Comparison of ENCODE assay signal across 8 cellular contexts in the genomic region with DNA sequence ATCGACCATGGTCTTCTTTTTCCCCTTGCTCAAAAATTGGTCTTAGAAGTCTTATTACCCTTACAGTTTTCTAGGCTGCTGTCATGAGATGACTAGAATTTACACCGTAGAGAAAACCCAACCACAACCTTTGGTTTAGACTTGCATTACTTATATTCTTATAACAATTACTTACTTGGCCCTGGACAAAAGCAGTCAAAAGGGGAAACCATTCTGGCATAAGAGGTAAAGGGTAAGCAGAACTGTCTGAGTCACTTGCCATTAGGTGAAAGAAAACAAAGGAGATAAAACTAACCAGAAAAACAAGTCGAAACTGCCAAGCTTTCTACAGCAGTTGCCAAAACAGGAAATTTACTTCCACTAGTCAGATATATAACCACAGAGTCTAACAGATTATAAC. TPM values are rescaled to one million over a fixed set of nuclear protein-coding genes. Genes with fewer than 3 reads are reported as not detected.
DNase-seq lines count a peak whose midpoint lies in the region; ATAC-seq, FAIRE-seq and TF ChIP-seq lines count a peak whose summit lies in the region.

No MANE protein-coding gene starts in this region.

- H3K4me3 ChIP-seq in esophagus squamous epithelium: peak overlapping the region in 1 of 4 donors; percentile 8

- H3K36me3 ChIP-seq in esophagus squamous epithelium: peaks cover 0 to 30% (median 0%) of the 10 kb centered on the region in 3 donors

- peaks cover 64% of the 10 kb centered on the region for H3K4me1 Mint-ChIP-seq in activated CD4-positive, alpha-beta T cell treated with anti-CD3 and anti-CD28 coated beads, Interleukin-2, amount 10 ng/mL, durations not matched to agents 7 days and 5 days
- peaks cover 57% of the 10 kb centered on the region for H3K4me1 Mint-ChIP-seq in stimulated activated effector memory CD8-positive, alpha-beta T cell treated with anti-CD3 and anti-CD28 coated beads, Interleukin-12 subunit alpha, Interleukin-12 subunit beta, amount 100 ng/mL, for 72 hours

- H3K9me3 Mint-ChIP-seq in activated CD4-positive, alpha-beta T cell treated with anti-CD3 and anti-CD28 coated beads, Interleukin-2, amount 10 ng/mL, durations not matched to agents 7 days and 5 days: peaks cover 14% of the 10 kb centered on the region
- H3K9me3 Mint-ChIP-seq in stimulated activated effector memory CD8-positive, alpha-beta T cell treated with anti-CD3 and anti-CD28 coated beads, Interleukin-12 subunit alpha, Interleukin-12 subunit beta, amount 100 ng/mL, for 72 hours: peaks cover 3% of the 10 kb centered on the region

- peaks cover 38 to 67% (median 49%) of the 10 kb centered on the region in 3 donors for H3K4me1 ChIP-seq in esophagus squamous epithelium

- CTCF ChIA-PET in activated CD4-positive, alpha-beta T cell treated with anti-CD3 and anti-CD28 coated beads, Interleukin-2, amount 10 ng/mL, durations not matched to agents 7 days and 5 days (lab: Charles Lee): interaction anchor here (0.6 to 1.0 kb wide), 2 partner anchors 35 to 78 kb away, joined by 3 to 4 read pairs; no protein-coding TSS in a partner anchor

- H3K9me3 ChIP-seq in esophagus squamous epithelium: no peaks in the 10 kb centered on the region

- peaks cover 62% of the 10 kb centered on the region for H3K36me3 Mint-ChIP-seq in activated CD4-positive, alpha-beta T cell treated with anti-CD3 and anti-CD28 coated beads, Interleukin-2, amount 10 ng/mL, durations not matched to agents 7 days and 5 days (ENCODE audit: low read depth)
- peaks cover 45% of the 10 kb centered on the region for H3K36me3 Mint-ChIP-seq in stimulated activated effector memory CD8-positive, alpha-beta T cell treated with anti-CD3 and anti-CD28 coated beads, Interleukin-12 subunit alpha, Interleukin-12 subunit beta, amount 100 ng/mL, for 72 hours

- H3K4me3 Mint-ChIP-seq in activated CD4-positive, alpha-beta T cell treated with anti-CD3 and anti-CD28 coated beads, Interleukin-2, amount 10 ng/mL, durations not matched to agents 7 days and 5 days: peak overlapping the region; percentile 55
- H3K4me3 Mint-ChIP-seq in stimulated activated effector memory CD8-positive, alpha-beta T cell treated with anti-CD3 and anti-CD28 coated beads, Interleukin-12 subunit alpha, Interleukin-12 subunit beta, amount 100 ng/mL, for 72 hours: peak overlapping the region; percentile 42

- DNase-seq in activated CD4-positive, alpha-beta T cell treated with anti-CD3 and anti-CD28 coated beads, Interleukin-2, amount 10 ng/mL, durations not matched to agents 7 days and 5 days: peak; percentile 28
- no peak for DNase-seq in activated CD4-positive, alpha-beta T cell treated with anti-CD3 and anti-CD28 coated beads for 48 hours
- DNase-seq in RCC 7860 (ENCODE audit: low spot score): peak; percentile 49
- no peak for DNase-seq in esophagus squamous epithelium (lab: John Stamatoyannopoulos, UW)
- DNase-seq in stimulated activated effector memory CD8-positive, alpha-beta T cell treated with anti-CD3 and anti-CD28 coated beads, Interleukin-12 subunit alpha, Interleukin-12 subunit beta, amount 100 ng/mL, for 72 hours (ENCODE audit: low spot score in 2 of 2): no peak
- no peak for DNase-seq in midbrain (lab: John Stamatoyannopoulos, UW)
- DNase-seq in cerebellum (ENCODE audit: low spot score): no peak

- peak overlapping the region; percentile 29 to 81 (median 73) for H3K27ac ChIP-seq in esophagus squamous epithelium

- no peak for TF ChIP-seq CTCF in esophagus squamous epithelium (IDR thresholded peaks at IDR 0.05)

- 6 to 13% methylated on average over 3 of the region's 3 CpGs for WGBS in esophagus squamous epithelium, 2 donors

- no peaks in the 10 kb centered on the region for H3K27me3 Mint-ChIP-seq in activated CD4-positive, alpha-beta T cell treated with anti-CD3 and anti-CD28 coated beads, Interleukin-2, amount 10 ng/mL, durations not matched to agents 7 days and 5 days

- H3K27ac Mint-ChIP-seq in activated CD4-positive, alpha-beta T cell treated with anti-CD3 and anti-CD28 coated beads, Interleukin-2, amount 10 ng/mL, durations not matched to agents 7 days and 5 days: peak overlapping the region; percentile 89
- H3K27ac Mint-ChIP-seq in stimulated activated effector memory CD8-positive, alpha-beta T cell treated with anti-CD3 and anti-CD28 coated beads, Interleukin-12 subunit alpha, Interleukin-12 subunit beta, amount 100 ng/mL, for 72 hours: peak overlapping the region; percentile 23

- H3K27me3 ChIP-seq in esophagus squamous epithelium: no peaks in the 10 kb centered on the region

- no peak for TF ChIP-seq POLR2A in esophagus squamous epithelium (IDR thresholded peaks at IDR 0.05)

- ATAC-seq in HG02981 (IDR thresholded peaks at IDR 0.05; ENCODE audit: unreplicated experiment): peak; percentile 88
- peak; percentile 98 for ATAC-seq in stimulated activated effector memory CD8-positive, alpha-beta T cell treated with anti-CD3 and anti-CD28 coated beads, Interleukin-12 subunit alpha, Interleukin-12 subunit beta, amount 100 ng/mL, for 72 hours

- POLR2A ChIA-PET in activated CD4-positive, alpha-beta T cell treated with anti-CD3 and anti-CD28 coated beads, Interleukin-2, amount 10 ng/mL, durations not matched to agents 7 days and 5 days (lab: Charles Lee): no interaction called here

- intact Hi-C loops in esophagus squamous epithelium (cut with DNase I): no loop called here

- peak; percentile 73 for FAIRE-seq in RCC 7860 (lab: Jason Lieb, UNC)

RNA-seq across cellular contexts. Expression of a gene that starts 17.9 kb away (rescaled TPM):
- total RNA-seq in activated CD4-positive, alpha-beta T cell treated with anti-CD3 and anti-CD28 coated beads, Interleukin-2, amount 10 ng/mL, durations not matched to agents 7 days and 5 days: 10 to 100 TPM; 30.6 to 34.7 TPM
- total RNA-seq in esophagus squamous epithelium (10 to 100 TPM; 12.5 to 45.4 (median 25.9) TPM), cerebellum (72.0 TPM)

Comparison
In these comparisons a context has a peak if more than half of its experiments do, and no peak if none do; other contexts are left out.
1. DNase-seq: peak in activated CD4-positive, alpha-beta T cell treated with anti-CD3 and anti-CD28 coated beads, Interleukin-2, amount 10 ng/mL, durations not matched to agents 7 days and 5 days (single experiment) and RCC 7860 (single experiment); none in activated CD4-positive, alpha-beta T cell treated with anti-CD3 and anti-CD28 coated beads for 48 hours (single experiment), esophagus squamous epithelium (single experiment), stimulated activated effector memory CD8-positive, alpha-beta T cell treated with anti-CD3 and anti-CD28 coated beads, Interleukin-12 subunit alpha, Interleukin-12 subunit beta, amount 100 ng/mL, for 72 hours (0 of 2), midbrain (single experiment) and cerebellum (single experiment).